28 cellular contexts compared by ENCODE assay signal in the genomic region with DNA sequence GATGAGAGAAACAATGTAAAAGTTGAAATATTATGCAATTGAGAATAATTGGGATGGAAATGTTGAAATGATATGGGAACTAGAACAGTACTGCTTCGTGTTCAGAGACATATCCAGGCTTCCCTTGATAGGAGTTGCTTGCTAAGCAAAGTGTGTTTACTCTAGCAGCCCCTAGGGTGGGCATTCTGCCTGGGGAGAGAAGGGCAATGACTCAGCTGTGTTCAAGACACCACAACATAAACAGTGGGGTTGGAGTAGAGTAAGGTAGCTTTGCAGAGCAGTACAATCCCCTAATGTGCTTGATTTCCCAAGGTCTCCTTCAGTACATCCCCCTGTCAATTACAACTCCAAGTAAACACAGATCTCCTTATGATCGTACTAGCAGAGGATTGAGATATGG.
"Had no signal": no experiment of that assay in that cellular context is flagged by ENCODE, and none has a peak within 500 bp of the region (broad histone marks: within the 10 kb centered on the region; RNA-seq: fewer than 3 reads in every experiment).

No MANE protein-coding gene starts in this region.

- DNase-seq: activated CD4-positive, alpha-beta memory T cell treated with anti-CD3 and anti-CD28 coated beads, Interleukin-2, amount 10 ng/mL, durations not matched to agents 7 days and 5 days; activated CD4-positive, alpha-beta T cell treated with anti-CD3 and anti-CD28 coated beads, Interleukin-2, amount 10 ng/mL, durations not matched to agents 7 days and 5 days; activated CD8-positive, alpha-beta memory T cell treated with anti-CD3 and anti-CD28 coated beads, Interleukin-2, amount 50 U/mL, for 48 hours; activated gamma-delta T cell; activated naive CD4-positive, alpha-beta T cell treated with anti-CD3 and anti-CD28 coated beads, Interleukin-2, amount 10 ng/mL, durations not matched to agents 7 days and 5 days; activated naive CD8-positive, alpha-beta T cell treated with anti-CD3 and anti-CD28 coated beads, Interleukin-2, amount 10 ng/mL, durations not matched to agents 7 days and 5 days; activated T-cell treated with anti-CD3 and anti-CD28 coated beads, Interleukin-2, amount 50 U/mL, for 24 hours; amniotic stem cell; caudate nucleus; esophagus squamous epithelium; foreskin fibroblast; head of caudate nucleus; hippocampal formation; kidney; left colon; naive thymus-derived CD8-positive, alpha-beta T cell; nucleus accumbens; pancreas; sigmoid colon; small intestine; stimulated activated CD4-positive, alpha-beta T cell treated with anti-CD3 and anti-CD28 coated beads, Interleukin-4, amount 100 ng/mL, for 24 hours; T-cell; trophoblast cell had no signal

- H3K4me3 ChIP-seq: esophagus squamous epithelium, pancreas, prostate gland, sigmoid colon, thoracic aorta had no signal

- H3K4me1 ChIP-seq: pancreas, prostate gland had no signal

- H3K27ac ChIP-seq: epithelial cell of prostate, esophagus squamous epithelium, pancreas, prostate gland, sigmoid colon, thoracic aorta had no signal

- H3K36me3 ChIP-seq: esophagus squamous epithelium, pancreas, prostate gland, sigmoid colon, thoracic aorta had no signal

- H3K9me3 ChIP-seq: pancreas, prostate gland, sigmoid colon, thoracic aorta had no signal

- H3K27me3 ChIP-seq: pancreas had no signal

- FAIRE-seq: astrocyte, endometrium, kidney, pancreas, small intestine had no signal
